1 cellular context compared by ENCODE assay signal in the genomic region with DNA sequence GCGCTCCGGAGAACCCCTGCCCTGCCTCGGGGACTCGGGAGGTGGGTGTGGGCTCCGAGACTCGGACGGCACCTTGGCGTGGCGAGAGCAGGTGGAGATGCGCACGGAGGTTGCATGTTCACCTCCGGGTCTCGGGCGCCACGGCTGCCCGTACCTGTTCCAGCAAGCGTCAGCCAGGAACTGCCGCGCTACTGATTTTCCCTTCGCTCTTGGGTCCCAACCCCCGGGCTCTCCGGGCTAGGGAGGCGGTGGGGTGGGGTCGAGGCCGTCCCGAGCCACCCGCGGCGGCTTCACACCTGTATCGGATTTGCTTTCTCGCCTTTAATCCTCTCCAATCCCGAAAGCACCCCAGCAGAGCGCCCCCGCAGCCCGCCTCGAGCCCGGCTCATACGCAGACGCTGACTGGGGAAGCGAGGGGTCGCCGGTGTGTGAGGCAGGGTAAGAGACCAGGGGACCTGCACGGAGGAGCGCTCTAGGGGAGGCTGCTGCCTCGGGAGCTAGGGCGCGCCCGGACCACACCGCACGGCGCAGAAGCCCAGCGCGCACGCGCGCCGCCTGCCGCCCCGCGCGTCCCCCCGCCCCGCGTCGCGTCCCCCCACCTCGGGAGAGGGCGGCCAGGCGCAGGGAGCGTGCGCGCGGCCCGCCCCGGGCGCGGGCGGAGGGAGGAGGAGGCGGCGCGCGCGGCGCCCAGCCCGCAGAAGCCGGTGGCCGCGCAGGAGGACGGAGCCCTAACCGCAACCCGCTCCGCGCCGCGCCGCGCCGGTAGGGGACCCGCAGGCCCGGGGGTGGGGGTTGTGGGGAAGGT.
TF ChIP-seq lines count a peak whose summit lies in the region.

A gene with protein sequence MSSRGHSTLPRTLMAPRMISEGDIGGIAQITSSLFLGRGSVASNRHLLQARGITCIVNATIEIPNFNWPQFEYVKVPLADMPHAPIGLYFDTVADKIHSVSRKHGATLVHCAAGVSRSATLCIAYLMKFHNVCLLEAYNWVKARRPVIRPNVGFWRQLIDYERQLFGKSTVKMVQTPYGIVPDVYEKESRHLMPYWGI (plus strand): TSS at position 695 of the 805 bp plus-strand sequence. CDS start 22,382 bp downstream, outside the sequence.

TF ChIP-seq in K562, 482 proteins besides CTCF, POLR2A, EP300 and RAD21 (continued from another document and continues in another):
- TF ChIP-seq, protein P1, sequence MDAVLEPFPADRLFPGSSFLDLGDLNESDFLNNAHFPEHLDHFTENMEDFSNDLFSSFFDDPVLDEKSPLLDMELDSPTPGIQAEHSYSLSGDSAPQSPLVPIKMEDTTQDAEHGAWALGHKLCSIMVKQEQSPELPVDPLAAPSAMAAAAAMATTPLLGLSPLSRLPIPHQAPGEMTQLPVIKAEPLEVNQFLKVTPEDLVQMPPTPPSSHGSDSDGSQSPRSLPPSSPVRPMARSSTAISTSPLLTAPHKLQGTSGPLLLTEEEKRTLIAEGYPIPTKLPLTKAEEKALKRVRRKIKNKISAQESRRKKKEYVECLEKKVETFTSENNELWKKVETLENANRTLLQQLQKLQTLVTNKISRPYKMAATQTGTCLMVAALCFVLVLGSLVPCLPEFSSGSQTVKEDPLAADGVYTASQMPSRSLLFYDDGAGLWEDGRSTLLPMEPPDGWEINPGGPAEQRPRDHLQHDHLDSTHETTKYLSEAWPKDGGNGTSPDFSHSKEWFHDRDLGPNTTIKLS (IDR thresholded peaks at IDR 0.05; ENCODE audit: borderline replicate concordance, low read depth) = no peak
- TF ChIP-seq LCOR (CRISPR knock-in tag; IDR thresholded peaks at IDR 0.05) (no peak), ZNF57 (CRISPR knock-in tag; IDR thresholded peaks at IDR 0.05) (no peak), PPARD (CRISPR knock-in tag; IDR thresholded peaks at IDR 0.05) (no peak), SMC3 (conservative IDR thresholded peaks at IDR 0.05; ENCODE audit: insufficient read depth, low read depth, low read length) (no peak), ZNF696 (CRISPR knock-in tag; conservative IDR thresholded peaks at IDR 0.05) (no peak), NCOA4 (IDR thresholded peaks at IDR 0.05; ENCODE audit: partially characterized antibody) (no peak), ZC3H11A (IDR thresholded peaks at IDR 0.05; ENCODE audit: low read depth, low read length) (no peak), NR2C1 (IDR thresholded peaks at IDR 0.05) (no peak), NR2C1 (tag; IDR thresholded peaks at IDR 0.05) (no peak), PTTG1 (tag; IDR thresholded peaks at IDR 0.05; ENCODE audit: low read depth) (no peak), MXI1 (IDR thresholded peaks at IDR 0.05; ENCODE audit: low read depth, low read length) (no peak), ZNF444 (CRISPR knock-in tag; IDR thresholded peaks at IDR 0.05) (no peak), NFXL1 (CRISPR knock-in tag; IDR thresholded peaks at IDR 0.05) (no peak), ZFPM2 (CRISPR knock-in tag; IDR thresholded peaks at IDR 0.05) (no peak), OTX1 (CRISPR knock-in tag; IDR thresholded peaks at IDR 0.05) (no peak), CBX3 (IDR thresholded peaks at IDR 0.05; ENCODE audit: borderline replicate concordance in 1 of 2, low read length in 2 of 2) (no peak; a peak in 1 of 3 replicates), EP400 (IDR thresholded peaks at IDR 0.05) (no peak), SRSF1 (IDR thresholded peaks at IDR 0.05; ENCODE audit: low read depth, low read length) (no peak), CBFB (CRISPR knock-in tag; IDR thresholded peaks at IDR 0.05) (peak; percentile 62; the same call in 1 of the 2 replicates), MYC (IDR thresholded peaks at IDR 0.05; ENCODE audit: low read depth, low read length) (no peak), MYC (CRISPR knock-in tag; IDR thresholded peaks at IDR 0.05; ENCODE audit: borderline replicate concordance, low read depth) (no peak), SP2 (IDR thresholded peaks at IDR 0.05; ENCODE audit: extremely low read depth, low read depth, low read length, poor library complexity, severe bottlenecking) (no peak), EWSR1 (IDR thresholded peaks at IDR 0.05; ENCODE audit: borderline replicate concordance, low read depth, partially characterized antibody) (no peak), ZNF589 (CRISPR knock-in tag; IDR thresholded peaks at IDR 0.05; ENCODE audit: low read depth) (peak; percentile 44; the same call in 1 of the 2 replicates), KLF10 (CRISPR knock-in tag; IDR thresholded peaks at IDR 0.05) (no peak), ZNF239 (CRISPR knock-in tag; IDR thresholded peaks at IDR 0.05) (no peak), POLR2AphosphoS5 (IDR thresholded peaks at IDR 0.05; ENCODE audit: control insufficient read depth, insufficient read depth, low read depth, low read length) (peak; percentile 39), YBX1 (IDR thresholded peaks at IDR 0.05) (no peak), ETS2 (tag; IDR thresholded peaks at IDR 0.05; ENCODE audit: borderline replicate concordance, poor library complexity, severe bottlenecking) (no peak), ZZZ3 (IDR thresholded peaks at IDR 0.05) (no peak), RAD51 (IDR thresholded peaks at IDR 0.05; ENCODE audit: borderline replicate concordance, low read depth) (no peak), TAF15 (IDR thresholded peaks at IDR 0.05; ENCODE audit: low read depth, low read length) (no peak), ZEB2 (IDR thresholded peaks at IDR 0.05) (peak; percentile 83)
- TF ChIP-seq, protein P2, sequence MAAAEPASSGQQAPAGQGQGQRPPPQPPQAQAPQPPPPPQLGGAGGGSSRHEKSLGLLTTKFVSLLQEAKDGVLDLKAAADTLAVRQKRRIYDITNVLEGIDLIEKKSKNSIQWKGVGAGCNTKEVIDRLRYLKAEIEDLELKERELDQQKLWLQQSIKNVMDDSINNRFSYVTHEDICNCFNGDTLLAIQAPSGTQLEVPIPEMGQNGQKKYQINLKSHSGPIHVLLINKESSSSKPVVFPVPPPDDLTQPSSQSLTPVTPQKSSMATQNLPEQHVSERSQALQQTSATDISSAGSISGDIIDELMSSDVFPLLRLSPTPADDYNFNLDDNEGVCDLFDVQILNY (CRISPR knock-in tag; IDR thresholded peaks at IDR 0.05) = no peak
- TF ChIP-seq, protein P3, sequence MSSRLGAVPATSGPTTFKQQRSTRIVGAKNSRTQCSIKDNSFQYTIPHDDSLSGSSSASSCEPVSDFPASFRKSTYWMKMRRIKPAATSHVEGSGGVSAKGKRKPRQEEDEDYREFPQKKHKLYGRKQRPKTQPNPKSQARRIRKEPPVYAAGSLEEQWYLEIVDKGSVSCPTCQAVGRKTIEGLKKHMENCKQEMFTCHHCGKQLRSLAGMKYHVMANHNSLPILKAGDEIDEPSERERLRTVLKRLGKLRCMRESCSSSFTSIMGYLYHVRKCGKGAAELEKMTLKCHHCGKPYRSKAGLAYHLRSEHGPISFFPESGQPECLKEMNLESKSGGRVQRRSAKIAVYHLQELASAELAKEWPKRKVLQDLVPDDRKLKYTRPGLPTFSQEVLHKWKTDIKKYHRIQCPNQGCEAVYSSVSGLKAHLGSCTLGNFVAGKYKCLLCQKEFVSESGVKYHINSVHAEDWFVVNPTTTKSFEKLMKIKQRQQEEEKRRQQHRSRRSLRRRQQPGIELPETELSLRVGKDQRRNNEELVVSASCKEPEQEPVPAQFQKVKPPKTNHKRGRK (tag; IDR thresholded peaks at IDR 0.05) = no peak
- TF ChIP-seq, protein P4, sequence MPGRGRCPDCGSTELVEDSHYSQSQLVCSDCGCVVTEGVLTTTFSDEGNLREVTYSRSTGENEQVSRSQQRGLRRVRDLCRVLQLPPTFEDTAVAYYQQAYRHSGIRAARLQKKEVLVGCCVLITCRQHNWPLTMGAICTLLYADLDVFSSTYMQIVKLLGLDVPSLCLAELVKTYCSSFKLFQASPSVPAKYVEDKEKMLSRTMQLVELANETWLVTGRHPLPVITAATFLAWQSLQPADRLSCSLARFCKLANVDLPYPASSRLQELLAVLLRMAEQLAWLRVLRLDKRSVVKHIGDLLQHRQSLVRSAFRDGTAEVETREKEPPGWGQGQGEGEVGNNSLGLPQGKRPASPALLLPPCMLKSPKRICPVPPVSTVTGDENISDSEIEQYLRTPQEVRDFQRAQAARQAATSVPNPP (IDR thresholded peaks at IDR 0.05; ENCODE audit: borderline replicate concordance, insufficient read depth, insufficient read length) = no peak
- TF ChIP-seq, protein P5, sequence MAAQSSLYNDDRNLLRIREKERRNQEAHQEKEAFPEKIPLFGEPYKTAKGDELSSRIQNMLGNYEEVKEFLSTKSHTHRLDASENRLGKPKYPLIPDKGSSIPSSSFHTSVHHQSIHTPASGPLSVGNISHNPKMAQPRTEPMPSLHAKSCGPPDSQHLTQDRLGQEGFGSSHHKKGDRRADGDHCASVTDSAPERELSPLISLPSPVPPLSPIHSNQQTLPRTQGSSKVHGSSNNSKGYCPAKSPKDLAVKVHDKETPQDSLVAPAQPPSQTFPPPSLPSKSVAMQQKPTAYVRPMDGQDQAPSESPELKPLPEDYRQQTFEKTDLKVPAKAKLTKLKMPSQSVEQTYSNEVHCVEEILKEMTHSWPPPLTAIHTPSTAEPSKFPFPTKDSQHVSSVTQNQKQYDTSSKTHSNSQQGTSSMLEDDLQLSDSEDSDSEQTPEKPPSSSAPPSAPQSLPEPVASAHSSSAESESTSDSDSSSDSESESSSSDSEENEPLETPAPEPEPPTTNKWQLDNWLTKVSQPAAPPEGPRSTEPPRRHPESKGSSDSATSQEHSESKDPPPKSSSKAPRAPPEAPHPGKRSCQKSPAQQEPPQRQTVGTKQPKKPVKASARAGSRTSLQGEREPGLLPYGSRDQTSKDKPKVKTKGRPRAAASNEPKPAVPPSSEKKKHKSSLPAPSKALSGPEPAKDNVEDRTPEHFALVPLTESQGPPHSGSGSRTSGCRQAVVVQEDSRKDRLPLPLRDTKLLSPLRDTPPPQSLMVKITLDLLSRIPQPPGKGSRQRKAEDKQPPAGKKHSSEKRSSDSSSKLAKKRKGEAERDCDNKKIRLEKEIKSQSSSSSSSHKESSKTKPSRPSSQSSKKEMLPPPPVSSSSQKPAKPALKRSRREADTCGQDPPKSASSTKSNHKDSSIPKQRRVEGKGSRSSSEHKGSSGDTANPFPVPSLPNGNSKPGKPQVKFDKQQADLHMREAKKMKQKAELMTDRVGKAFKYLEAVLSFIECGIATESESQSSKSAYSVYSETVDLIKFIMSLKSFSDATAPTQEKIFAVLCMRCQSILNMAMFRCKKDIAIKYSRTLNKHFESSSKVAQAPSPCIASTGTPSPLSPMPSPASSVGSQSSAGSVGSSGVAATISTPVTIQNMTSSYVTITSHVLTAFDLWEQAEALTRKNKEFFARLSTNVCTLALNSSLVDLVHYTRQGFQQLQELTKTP (IDR thresholded peaks at IDR 0.05; ENCODE audit: low read depth in 1 of 2, partially characterized antibody in 2 of 2) = peak in 1 of 2 experiments; percentile 22
- TF ChIP-seq, protein P6, sequence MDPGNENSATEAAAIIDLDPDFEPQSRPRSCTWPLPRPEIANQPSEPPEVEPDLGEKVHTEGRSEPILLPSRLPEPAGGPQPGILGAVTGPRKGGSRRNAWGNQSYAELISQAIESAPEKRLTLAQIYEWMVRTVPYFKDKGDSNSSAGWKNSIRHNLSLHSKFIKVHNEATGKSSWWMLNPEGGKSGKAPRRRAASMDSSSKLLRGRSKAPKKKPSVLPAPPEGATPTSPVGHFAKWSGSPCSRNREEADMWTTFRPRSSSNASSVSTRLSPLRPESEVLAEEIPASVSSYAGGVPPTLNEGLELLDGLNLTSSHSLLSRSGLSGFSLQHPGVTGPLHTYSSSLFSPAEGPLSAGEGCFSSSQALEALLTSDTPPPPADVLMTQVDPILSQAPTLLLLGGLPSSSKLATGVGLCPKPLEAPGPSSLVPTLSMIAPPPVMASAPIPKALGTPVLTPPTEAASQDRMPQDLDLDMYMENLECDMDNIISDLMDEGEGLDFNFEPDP (CRISPR knock-in tag; IDR thresholded peaks at IDR 0.05) = no peak
- TF ChIP-seq, protein P7, sequence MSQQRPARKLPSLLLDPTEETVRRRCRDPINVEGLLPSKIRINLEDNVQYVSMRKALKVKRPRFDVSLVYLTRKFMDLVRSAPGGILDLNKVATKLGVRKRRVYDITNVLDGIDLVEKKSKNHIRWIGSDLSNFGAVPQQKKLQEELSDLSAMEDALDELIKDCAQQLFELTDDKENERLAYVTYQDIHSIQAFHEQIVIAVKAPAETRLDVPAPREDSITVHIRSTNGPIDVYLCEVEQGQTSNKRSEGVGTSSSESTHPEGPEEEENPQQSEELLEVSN (IDR thresholded peaks at IDR 0.05; ENCODE audit: borderline replicate concordance in 1 of 2, extremely low read depth in 1 of 2, insufficient read depth in 1 of 2, insufficient read length in 1 of 2, low read depth in 1 of 2, low read length in 1 of 2, poor library complexity in 1 of 2, severe bottlenecking in 1 of 2) = peak in 1 of 2 experiments; percentile 86
- TF ChIP-seq, protein P8, sequence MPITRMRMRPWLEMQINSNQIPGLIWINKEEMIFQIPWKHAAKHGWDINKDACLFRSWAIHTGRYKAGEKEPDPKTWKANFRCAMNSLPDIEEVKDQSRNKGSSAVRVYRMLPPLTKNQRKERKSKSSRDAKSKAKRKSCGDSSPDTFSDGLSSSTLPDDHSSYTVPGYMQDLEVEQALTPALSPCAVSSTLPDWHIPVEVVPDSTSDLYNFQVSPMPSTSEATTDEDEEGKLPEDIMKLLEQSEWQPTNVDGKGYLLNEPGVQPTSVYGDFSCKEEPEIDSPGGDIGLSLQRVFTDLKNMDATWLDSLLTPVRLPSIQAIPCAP (CRISPR knock-in tag; IDR thresholded peaks at IDR 0.05; ENCODE audit: borderline replicate concordance) = no peak
- TF ChIP-seq, protein P9, sequence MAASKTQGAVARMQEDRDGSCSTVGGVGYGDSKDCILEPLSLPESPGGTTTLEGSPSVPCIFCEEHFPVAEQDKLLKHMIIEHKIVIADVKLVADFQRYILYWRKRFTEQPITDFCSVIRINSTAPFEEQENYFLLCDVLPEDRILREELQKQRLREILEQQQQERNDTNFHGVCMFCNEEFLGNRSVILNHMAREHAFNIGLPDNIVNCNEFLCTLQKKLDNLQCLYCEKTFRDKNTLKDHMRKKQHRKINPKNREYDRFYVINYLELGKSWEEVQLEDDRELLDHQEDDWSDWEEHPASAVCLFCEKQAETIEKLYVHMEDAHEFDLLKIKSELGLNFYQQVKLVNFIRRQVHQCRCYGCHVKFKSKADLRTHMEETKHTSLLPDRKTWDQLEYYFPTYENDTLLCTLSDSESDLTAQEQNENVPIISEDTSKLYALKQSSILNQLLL (CRISPR knock-in tag; IDR thresholded peaks at IDR 0.05; ENCODE audit: borderline replicate concordance) = no peak
- TF ChIP-seq, protein P10, sequence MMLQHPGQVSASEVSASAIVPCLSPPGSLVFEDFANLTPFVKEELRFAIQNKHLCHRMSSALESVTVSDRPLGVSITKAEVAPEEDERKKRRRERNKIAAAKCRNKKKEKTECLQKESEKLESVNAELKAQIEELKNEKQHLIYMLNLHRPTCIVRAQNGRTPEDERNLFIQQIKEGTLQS (IDR thresholded peaks at IDR 0.05) = no peak
- TF ChIP-seq, protein P10 (CRISPR knock-in tag; conservative IDR thresholded peaks at IDR 0.05) = no peak
